Comparison of ENCODE assay signal across 9 cellular contexts in the genomic region with DNA sequence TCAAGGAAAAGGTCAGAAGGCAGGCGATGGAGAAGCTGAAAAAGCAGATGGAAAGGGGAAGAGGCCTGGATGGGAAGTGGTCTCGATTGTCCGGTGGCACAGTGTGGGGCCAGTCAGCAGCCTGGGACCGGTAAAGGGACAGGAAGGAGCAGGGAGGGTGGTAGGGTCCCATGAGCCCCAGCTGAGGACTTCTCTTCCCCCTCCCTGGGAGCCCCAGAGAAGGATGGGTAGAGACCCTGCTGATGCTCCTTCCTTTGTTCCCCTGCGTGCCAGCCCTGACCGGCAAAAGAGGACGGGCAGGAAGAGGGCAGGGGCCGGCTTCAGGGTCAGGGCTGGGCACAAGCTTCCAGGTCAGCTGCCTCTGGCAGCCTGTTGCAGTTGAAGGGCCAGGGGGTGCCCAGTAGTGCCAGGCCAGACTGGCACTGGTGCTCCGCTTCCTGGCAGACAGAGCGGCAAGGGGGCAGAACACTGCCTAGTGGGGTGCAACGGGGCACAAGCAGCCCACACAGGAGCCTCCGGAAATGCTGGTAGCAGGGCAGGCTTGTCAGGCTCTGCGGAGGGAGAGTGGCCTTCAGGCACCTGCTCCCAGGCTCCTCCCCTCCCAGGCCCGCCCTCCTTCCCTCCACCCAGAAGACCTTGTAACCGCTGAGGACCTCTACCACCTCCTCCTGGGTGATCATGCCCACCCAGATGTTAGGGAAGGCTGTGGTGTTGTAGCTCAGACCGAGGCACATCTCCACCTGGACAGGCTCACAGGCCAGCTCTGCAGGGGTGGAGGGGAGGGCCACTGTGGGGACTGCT. TPM values are rescaled to one million over a fixed set of nuclear protein-coding genes. Genes with fewer than 3 reads are reported as not detected.
DNase-seq lines count a peak whose midpoint lies in the region; ATAC-seq and TF ChIP-seq lines count a peak whose summit lies in the region.
"Had no signal": no experiment of that assay in that cellular context is flagged by ENCODE, and none has a peak within 500 bp of the region (broad histone marks: within the 10 kb centered on the region; RNA-seq: fewer than 3 reads in every experiment).

No MANE protein-coding gene starts in this region.

- H3K27ac ChIP-seq in coronary artery, result peak overlapping the region; percentile 77 to 91
- H3K27ac ChIP-seq: SJCRH30 had no signal

- H3K4me1 Mint-ChIP-seq in Caco-2 (ENCODE audit: low read depth, unreplicated experiment) (peaks cover 24% of the 10 kb centered on the region), neural crest cell (peaks cover 33% of the 10 kb centered on the region)

- H3K36me3 ChIP-seq in Caco-2 (ENCODE audit: control insufficient read depth, insufficient read depth, low read length), result 0 out of 2 replicates have a peak, but pooled peaks cover under 1% of the 10 kb centered on the region
- H3K36me3 ChIP-seq: SJCRH30 had no signal

- H3K4me1 ChIP-seq in Caco-2, result peaks cover 30% of the 10 kb centered on the region

- no peaks in the 10 kb centered on the region for H3K9me3 Mint-ChIP-seq in Caco-2 (ENCODE audit: unreplicated experiment)
- H3K9me3 Mint-ChIP-seq in neural crest cell, result no peaks in the 10 kb centered on the region

- H3K4me3 Mint-ChIP-seq in Caco-2 (ENCODE audit: unreplicated experiment), result peak overlapping the region; percentile 48
- H3K4me3 Mint-ChIP-seq in neural crest cell, result peak overlapping the region; percentile 54

- intact Hi-C loops in Caco-2 (cut with micrococcal nuclease; ENCODE audit: unreplicated experiment), result no loop called here

- TF ChIP-seq CTCF in Caco-2 (IDR thresholded peaks at IDR 0.05; ENCODE audit: insufficient read depth in 1 of 2, low read depth in 1 of 2, low read length in 1 of 2, severe bottlenecking in 1 of 2, unreplicated experiment in 1 of 2) (no peak), coronary artery (IDR thresholded peaks at IDR 0.05) (no peak), neural crest cell (conservative IDR thresholded peaks at IDR 0.05) (no peak)

- H3K27me3 ChIP-seq in Caco-2 (replicated peaks; ENCODE audit: control insufficient read depth, insufficient read depth, low read length), result no peaks in the 10 kb centered on the region; the same call in 1 of the 2 replicates
- H3K27me3 ChIP-seq: SJCRH30 had no signal

- no TSS peak for BruUV-seq in Caco-2 (replicated peaks; lab: Mats Ljungman, UMichigan)

- H3K4me3 ChIP-seq in Caco-2 (ENCODE audit: low read depth, low read length) (no peak overlapping the region), coronary artery (peak overlapping the region; percentile 90)

- H3K27ac Mint-ChIP-seq in Caco-2 (ENCODE audit: unreplicated experiment), result no peak overlapping the region
- no peak overlapping the region for H3K27ac Mint-ChIP-seq in neural crest cell (ENCODE audit: unreplicated experiment)

- POLR2A ChIA-PET in Caco-2 (lab: Charles Lee), result interaction anchor here (1.7 kb wide), 1 partner anchor 27 kb away, joined by 6 read pairs; no protein-coding TSS in a partner anchor

- no peaks in the 10 kb centered on the region for H3K9me3 ChIP-seq in Caco-2
- H3K9me3 ChIP-seq: SJCRH30 had no signal

- CTCF ChIA-PET in Caco-2 (lab: Charles Lee), result interaction anchor here (1.5 to 7.8 kb wide), 4 partner anchors 20 to 39 kb away, joined by 14 to 220 read pairs (median 78); a partner anchor contains a TSS

- no peak for ATAC-seq in GM18867 (IDR thresholded peaks at IDR 0.05; ENCODE audit: unreplicated experiment)
- ATAC-seq in stimulated activated naive CD8-positive, alpha-beta T cell treated with anti-CD3 and anti-CD28 coated beads, Interleukin-15, Interleukin-2, amounts not matched to agents 100 U/mL and 50 U/mL, for 24 hours, result no peak

- DNase-seq in Caco-2, result no peak
- peak; percentile 71 for DNase-seq in coronary artery (ENCODE audit: low spot score)
- DNase-seq in neural crest cell (ENCODE audit: low read depth, low spot score), result no peak
- DNase-seq in stimulated activated naive CD8-positive, alpha-beta T cell treated with anti-CD3 and anti-CD28 coated beads, Interleukin-15, Interleukin-2, amounts not matched to agents 100 U/mL and 50 U/mL, for 24 hours, result no peak
- no peak for DNase-seq in NCI-H524 (lab: John Stamatoyannopoulos, UW)
- DNase-seq: activated CD8-positive, alpha-beta memory T cell treated with anti-CD3 and anti-CD28 coated beads, Interleukin-2, amount 50 U/mL, for 48 hours; COR-L47 had no signal

- peaks cover 3% of the 10 kb centered on the region for H3K27me3 Mint-ChIP-seq in Caco-2 (ENCODE audit: insufficient read depth, unreplicated experiment)
- H3K27me3 Mint-ChIP-seq in neural crest cell (ENCODE audit: low read depth), result peaks cover 50% of the 10 kb centered on the region

- H3K36me3 Mint-ChIP-seq in Caco-2 (ENCODE audit: insufficient read depth, unreplicated experiment) (peaks cover 5% of the 10 kb centered on the region), neural crest cell (ENCODE audit: low read depth) (no peaks in the 10 kb centered on the region)

RNA-seq across cellular contexts. Expression of a gene that starts 0.7 kb away (rescaled TPM):
- 0.56 and 1.2 TPM in 2 replicates for total RNA-seq in Caco-2 (2022)
- 1.9 and 2.1 TPM in 2 replicates for total RNA-seq in neural crest cell

RNA-seq across cellular contexts. Expression of a gene that starts 5.1 kb away (rescaled TPM):
- total RNA-seq in Caco-2 (2022), result not detected in 2 replicates
- not detected in 2 replicates for total RNA-seq in neural crest cell
- total RNA-seq: SJCRH30 had no signal

RNA-seq across cellular contexts. Expression of a gene that starts 7.1 kb away (rescaled TPM):
- total RNA-seq in Caco-2 (2022), result 85.8 and 92.7 TPM in 2 replicates
- total RNA-seq in neural crest cell, result 47.9 and 51.8 TPM in 2 replicates

RNA-seq across cellular contexts. Expression of a gene that starts 24.5 kb away (rescaled TPM):
- total RNA-seq in Caco-2 (2022) (8.3 and 9.8 TPM in 2 replicates), neural crest cell (61.6 and 66.7 TPM in 2 replicates)

RNA-seq across cellular contexts. Expression of a gene that starts 40.1 kb away (rescaled TPM):
- total RNA-seq in Caco-2 (2022) (13.9 and 14.4 TPM in 2 replicates), neural crest cell (3.4 and 3.7 TPM in 2 replicates)
